10 cellular contexts compared by ENCODE assay signal in the genomic region with DNA sequence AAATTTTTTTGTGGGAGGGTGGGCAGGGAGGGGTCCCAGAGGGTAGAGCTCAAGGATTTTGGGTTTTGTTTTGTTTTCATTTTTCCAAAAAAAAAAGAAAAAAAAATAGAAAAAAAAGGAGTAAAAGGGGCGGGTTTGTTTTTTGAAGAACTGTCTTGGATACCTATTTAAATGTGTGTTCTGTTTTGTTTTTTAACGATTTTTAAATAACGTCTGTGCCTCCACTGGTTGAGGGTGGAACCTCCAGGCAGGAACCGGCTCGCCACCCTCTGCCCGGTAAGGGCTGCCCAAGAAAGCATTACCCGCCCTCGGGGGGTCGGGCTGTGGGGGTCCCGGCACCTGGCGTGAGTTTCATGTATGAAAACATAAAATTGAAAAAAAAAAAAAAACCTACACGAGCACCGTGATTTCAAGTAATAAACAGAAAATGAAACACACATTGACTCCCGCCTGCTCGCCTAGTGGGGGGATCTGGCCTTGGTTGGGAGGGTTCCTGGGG. TPM values are rescaled to one million over a fixed set of nuclear protein-coding genes. Genes with fewer than 3 reads are reported as not detected.
DNase-seq lines count a peak whose midpoint lies in the region; FAIRE-seq and TF ChIP-seq lines count a peak whose summit lies in the region.
"Had no signal": no experiment of that assay in that cellular context is flagged by ENCODE, and none has a peak within 500 bp of the region (broad histone marks: within the 10 kb centered on the region; RNA-seq: fewer than 3 reads in every experiment).

No MANE protein-coding gene starts in this region.

- no peak for FAIRE-seq in GM19239 (lab: Jason Lieb, UNC)

- H3K9me3 ChIP-seq in MG63 = no peaks in the 10 kb centered on the region

- no peaks in the 10 kb centered on the region for H3K27me3 ChIP-seq in MG63

- no peaks in the 10 kb centered on the region for H3K27me3 Mint-ChIP-seq in Calu3 (ENCODE audit: unreplicated experiment)
- H3K27me3 Mint-ChIP-seq in osteocyte (ENCODE audit: unreplicated experiment) = no peaks in the 10 kb centered on the region

- no peaks in the 10 kb centered on the region for H3K9me3 Mint-ChIP-seq in Calu3 (ENCODE audit: low read depth, unreplicated experiment)
- H3K9me3 Mint-ChIP-seq in osteocyte (ENCODE audit: unreplicated experiment) = no peaks in the 10 kb centered on the region

- H3K36me3 ChIP-seq in MG63 = peaks cover 36% of the 10 kb centered on the region

- DNase-seq in Calu3 = no peak
- DNase-seq in NCI-H526 (lab: John Stamatoyannopoulos, UW) = peak; percentile 20 to 49
- no peak for DNase-seq in coronary artery (ENCODE audit: low spot score)
- no peak for DNase-seq in osteocyte (ENCODE audit: extremely low spot score, unreplicated experiment)
- no peak for DNase-seq in SKM-1 (lab: John Stamatoyannopoulos, UW; ENCODE audit: unreplicated experiment)
- DNase-seq in DMS153 (lab: John Stamatoyannopoulos, UW) = no peak
- DNase-seq in GM19239 (ENCODE audit: insufficient read length, low spot score) = no peak
- DNase-seq in MG63 = no peak
- DNase-seq: amniotic stem cell, NCI-H2107 had no signal

- H3K4me3 ChIP-seq in coronary artery (peak overlapping the region; percentile 93), MG63 (no peak overlapping the region)

- H3K4me3 Mint-ChIP-seq in Calu3 (ENCODE audit: low read depth, unreplicated experiment) = no peak overlapping the region
- H3K4me3 Mint-ChIP-seq in osteocyte (ENCODE audit: unreplicated experiment) = peak overlapping the region; percentile 53

- H3K4me1 Mint-ChIP-seq in Calu3 (ENCODE audit: low read depth, unreplicated experiment) (peaks cover 29% of the 10 kb centered on the region), osteocyte (ENCODE audit: unreplicated experiment) (peaks cover 77% of the 10 kb centered on the region)

- CTCF ChIA-PET in Calu3 (lab: Charles Lee) = interaction anchor here (1.4 kb wide), 1 partner anchor 14 kb away, joined by 3 read pairs; no protein-coding TSS in a partner anchor

- peak overlapping the region; percentile 88 to 99 for H3K27ac ChIP-seq in coronary artery

- H3K27ac Mint-ChIP-seq in Calu3 (ENCODE audit: unreplicated experiment) (peak overlapping the region; percentile 97), osteocyte (ENCODE audit: unreplicated experiment) (peak overlapping the region; percentile 95)

- BruUV-seq in Calu3 (replicated peaks; lab: Mats Ljungman, UMichigan) = no TSS peak

- H3K36me3 Mint-ChIP-seq in Calu3 (ENCODE audit: insufficient read depth, unreplicated experiment) (peaks cover 94% of the 10 kb centered on the region), osteocyte (ENCODE audit: unreplicated experiment) (peaks cover 27% of the 10 kb centered on the region)

- no peak for TF ChIP-seq CTCF in Calu3 (IDR thresholded peaks at IDR 0.05; ENCODE audit: unreplicated experiment)
- no peak for TF ChIP-seq CTCF in coronary artery (IDR thresholded peaks at IDR 0.05)
- TF ChIP-seq CTCF in osteocyte (IDR thresholded peaks at IDR 0.05) = no peak

- intact Hi-C loops in Calu3 (cut with micrococcal nuclease; ENCODE audit: unreplicated experiment) = no loop called here

RNA-seq across cellular contexts. Expression of a gene that starts 10.4 kb away (rescaled TPM):
- total RNA-seq in Calu3 (2022) (61.8 and 72.4 TPM in 2 replicates), osteocyte (98.1 and 103 TPM in 2 replicates)
- total RNA-seq in MG63 (2014; rRNA removed; shearing (Covaris generic); ENCODE audit: low replicate concordance) = 4.6 and 5.7 TPM in 2 replicates

RNA-seq across cellular contexts. Expression of a gene that starts 10.4 kb away (rescaled TPM):
- total RNA-seq in Calu3 (2022) = 102 and 112 TPM in 2 replicates
- total RNA-seq in osteocyte = 401 and 408 TPM in 2 replicates
- 64.1 and 68.5 TPM in 2 replicates for total RNA-seq in MG63 (2014; rRNA removed; shearing (Covaris generic); ENCODE audit: low replicate concordance)

RNA-seq across cellular contexts. Expression of a gene that starts 16.6 kb away (rescaled TPM):
- 32.9 and 34.4 TPM in 2 replicates for total RNA-seq in Calu3 (2022)
- 35.3 and 35.8 TPM in 2 replicates for total RNA-seq in osteocyte
- total RNA-seq in MG63 (2014; rRNA removed; shearing (Covaris generic); ENCODE audit: low replicate concordance) = 32.2 and 57.2 TPM in 2 replicates

RNA-seq across cellular contexts. Expression of a gene that starts 17.2 kb away (rescaled TPM):
- total RNA-seq in Calu3 (2022) = 86.6 and 91.8 TPM in 2 replicates
- total RNA-seq in osteocyte = 167 and 172 TPM in 2 replicates
- total RNA-seq in MG63 (2014; rRNA removed; shearing (Covaris generic); ENCODE audit: low replicate concordance) = 29.4 and 33.8 TPM in 2 replicates

RNA-seq across cellular contexts. Expression of a gene that starts 21.0 kb away (rescaled TPM):
- 4.2 and 5.7 TPM in 2 replicates for total RNA-seq in Calu3 (2022)
- 6.9 and 7.0 TPM in 2 replicates for total RNA-seq in osteocyte
- 0.30 and 0.35 TPM in 2 replicates for total RNA-seq in MG63 (2014; rRNA removed; shearing (Covaris generic); ENCODE audit: low replicate concordance)

Comparison
In these comparisons a context has a peak if more than half of its experiments do, and no peak if none do; other contexts are left out.
1. DNase-seq: peak in NCI-H526 (2 of 2); none in Calu3 (single experiment), coronary artery (single experiment), osteocyte (single experiment), SKM-1 (single experiment), DMS153 (single experiment), GM19239 (single experiment) and MG63 (single experiment).